ENCODE assay signal across 13 cellular contexts in the genomic region with DNA sequence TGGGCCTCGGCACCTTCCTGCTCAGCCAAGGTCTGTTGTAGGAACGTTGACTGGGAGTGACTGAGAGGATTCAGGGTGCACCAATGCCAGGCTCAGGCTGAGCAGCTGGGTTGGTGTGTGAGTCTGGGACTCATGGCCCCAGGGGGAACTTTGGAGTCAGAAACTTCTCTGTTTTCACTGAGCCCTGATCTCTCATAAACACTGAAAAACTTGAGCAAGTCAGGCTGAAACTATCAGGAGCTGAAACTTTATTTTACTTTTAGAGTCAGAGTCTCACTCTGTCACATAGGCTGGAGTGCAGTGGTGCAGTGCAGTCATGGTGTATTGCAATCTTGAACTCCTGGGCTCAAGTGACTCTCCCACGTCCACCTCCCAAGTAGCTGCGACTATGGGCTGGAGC. TPM values are rescaled to one million over a fixed set of nuclear protein-coding genes. Genes with fewer than 3 reads are reported as not detected.
DNase-seq lines count a peak whose midpoint lies in the region; ATAC-seq and TF ChIP-seq lines count a peak whose summit lies in the region.
"Had no signal": no experiment of that assay in that cellular context is flagged by ENCODE, and none has a peak within 500 bp of the region (broad histone marks: within the 10 kb centered on the region; RNA-seq: fewer than 3 reads in every experiment).

No MANE protein-coding gene starts in this region.

- no peak for TF ChIP-seq POLR2A in ovary (IDR thresholded peaks at IDR 0.05)

- H3K27ac ChIP-seq in subcutaneous abdominal adipose tissue (ENCODE audit: low read depth, low read length): peak overlapping the region; percentile 75
- H3K27ac ChIP-seq in ovary: no peak overlapping the region
- H3K27ac ChIP-seq: upper lobe of left lung had no signal

- no peaks in the 10 kb centered on the region for H3K9me3 Mint-ChIP-seq in activated naive CD4-positive, alpha-beta T cell treated with anti-CD3 and anti-CD28 coated beads, Interleukin-2, amount 50 U/mL, for 24 hours
- no peaks in the 10 kb centered on the region for H3K9me3 Mint-ChIP-seq in activated T-helper 1 cell treated with anti-CD3 and anti-CD28 coated beads, Interleukin-12 subunit alpha, Interleukin-12 subunit beta, Interleukin-2, Interleukin-4 antibody, amounts not matched to agents 30 ng/mL and 10 ng/mL and 1 ng/mL, durations not matched to agents 14 hours and 24 hours and 36 hours

- peak; percentile 63 for ATAC-seq in HG02678 (IDR thresholded peaks at IDR 0.05; ENCODE audit: unreplicated experiment)

- no peaks in the 10 kb centered on the region for H3K27me3 Mint-ChIP-seq in activated naive CD4-positive, alpha-beta T cell treated with anti-CD3 and anti-CD28 coated beads, Interleukin-2, amount 50 U/mL, for 24 hours
- no peaks in the 10 kb centered on the region for H3K27me3 Mint-ChIP-seq in activated T-helper 1 cell treated with anti-CD3 and anti-CD28 coated beads, Interleukin-12 subunit alpha, Interleukin-12 subunit beta, Interleukin-2, Interleukin-4 antibody, amounts not matched to agents 30 ng/mL and 10 ng/mL and 1 ng/mL, durations not matched to agents 14 hours and 24 hours and 36 hours (ENCODE audit: insufficient read depth)

- H3K36me3 ChIP-seq in subcutaneous abdominal adipose tissue (ENCODE audit: control insufficient read depth in 5 of 5, insufficient read depth in 5 of 5, low read length in 5 of 5): peaks cover 6 to 29% (median 8%) of the 10 kb centered on the region in 5 donors
- no peaks in the 10 kb centered on the region for H3K36me3 ChIP-seq in ovary

- H3K27ac Mint-ChIP-seq in activated naive CD4-positive, alpha-beta T cell treated with anti-CD3 and anti-CD28 coated beads, Interleukin-2, amount 50 U/mL, for 24 hours: peak overlapping the region; percentile 61
- H3K27ac Mint-ChIP-seq in activated T-helper 1 cell treated with anti-CD3 and anti-CD28 coated beads, Interleukin-12 subunit alpha, Interleukin-12 subunit beta, Interleukin-2, Interleukin-4 antibody, amounts not matched to agents 30 ng/mL and 10 ng/mL and 1 ng/mL, durations not matched to agents 14 hours and 24 hours and 36 hours: peak overlapping the region; percentile 75

- H3K4me1 Mint-ChIP-seq in activated naive CD4-positive, alpha-beta T cell treated with anti-CD3 and anti-CD28 coated beads, Interleukin-2, amount 50 U/mL, for 24 hours: peaks cover 61% of the 10 kb centered on the region
- peaks cover 63% of the 10 kb centered on the region for H3K4me1 Mint-ChIP-seq in activated T-helper 1 cell treated with anti-CD3 and anti-CD28 coated beads, Interleukin-12 subunit alpha, Interleukin-12 subunit beta, Interleukin-2, Interleukin-4 antibody, amounts not matched to agents 30 ng/mL and 10 ng/mL and 1 ng/mL, durations not matched to agents 14 hours and 24 hours and 36 hours (ENCODE audit: low read depth)

- H3K4me1 ChIP-seq in subcutaneous abdominal adipose tissue (ENCODE audit: control insufficient read depth in 5 of 5, insufficient read depth in 5 of 5, low read length in 5 of 5) (peaks cover 7 to 51% (median 43%) of the 10 kb centered on the region in 5 donors), ovary (ENCODE audit: insufficient read depth) (no peaks in the 10 kb centered on the region)

- H3K9me3 ChIP-seq in subcutaneous abdominal adipose tissue (ENCODE audit: control insufficient read depth in 5 of 5, low read length in 5 of 5) (peaks cover 0 to 4% (median 0%) of the 10 kb centered on the region in 5 donors), ovary (no peaks in the 10 kb centered on the region)
- H3K9me3 ChIP-seq: upper lobe of left lung had no signal

- TF ChIP-seq CTCF in ovary (IDR thresholded peaks at IDR 0.05): no peak

- no peaks in the 10 kb centered on the region for H3K27me3 ChIP-seq in subcutaneous abdominal adipose tissue (ENCODE audit: control insufficient read depth in 5 of 5, insufficient read depth in 4 of 5, low read length in 5 of 5)
- no peaks in the 10 kb centered on the region for H3K27me3 ChIP-seq in ovary
- H3K27me3 ChIP-seq: upper lobe of left lung had no signal

- no peak for TF ChIP-seq EP300 in ovary (IDR thresholded peaks at IDR 0.05)

- no peak overlapping the region for H3K9ac ChIP-seq in subcutaneous abdominal adipose tissue (ENCODE audit: low read length in 5 of 5)

- no peak overlapping the region for H3K4me3 Mint-ChIP-seq in activated naive CD4-positive, alpha-beta T cell treated with anti-CD3 and anti-CD28 coated beads, Interleukin-2, amount 50 U/mL, for 24 hours
- H3K4me3 Mint-ChIP-seq in activated T-helper 1 cell treated with anti-CD3 and anti-CD28 coated beads, Interleukin-12 subunit alpha, Interleukin-12 subunit beta, Interleukin-2, Interleukin-4 antibody, amounts not matched to agents 30 ng/mL and 10 ng/mL and 1 ng/mL, durations not matched to agents 14 hours and 24 hours and 36 hours: peak overlapping the region; percentile 47

- peaks cover 17% of the 10 kb centered on the region for H3K36me3 Mint-ChIP-seq in activated naive CD4-positive, alpha-beta T cell treated with anti-CD3 and anti-CD28 coated beads, Interleukin-2, amount 50 U/mL, for 24 hours
- H3K36me3 Mint-ChIP-seq in activated T-helper 1 cell treated with anti-CD3 and anti-CD28 coated beads, Interleukin-12 subunit alpha, Interleukin-12 subunit beta, Interleukin-2, Interleukin-4 antibody, amounts not matched to agents 30 ng/mL and 10 ng/mL and 1 ng/mL, durations not matched to agents 14 hours and 24 hours and 36 hours (ENCODE audit: low read depth): peaks cover 33% of the 10 kb centered on the region

- intact Hi-C loops in activated T-helper 1 cell treated with anti-CD3 and anti-CD28 coated beads, Interleukin-12 subunit alpha, Interleukin-12 subunit beta, Interleukin-2, Interleukin-4 antibody, amounts not matched to agents 30 ng/mL and 10 ng/mL and 1 ng/mL, durations not matched to agents 14 hours and 24 hours and 36 hours (cut with micrococcal nuclease): loop anchor here (5.0 to 10.0 kb wide), 4 partner anchors 909 to 1637 kb away; partner anchors contain the start of genes RPL14 and ZNF621
- intact Hi-C loops in ovary (cut with DNase I): loop anchor here in 1 of 4 donors (10.0 kb wide), 1 partner anchor 79 kb away; no protein-coding TSS in a partner anchor

- WGBS in ovary, 3 donors: 90 to 91% (median 91%) methylated on average over 4 of the region's 4 CpGs

- no peak overlapping the region for H3K4me3 ChIP-seq in subcutaneous abdominal adipose tissue (ENCODE audit: low read depth in 1 of 5, low read length in 5 of 5)
- no peak overlapping the region for H3K4me3 ChIP-seq in ovary
- H3K4me3 ChIP-seq: lung, upper lobe of left lung had no signal

- no peak for DNase-seq in activated naive CD4-positive, alpha-beta T cell (lab: John Stamatoyannopoulos, UW)
- DNase-seq in activated T-helper 1 cell treated with anti-CD3 and anti-CD28 coated beads, Interleukin-12 subunit alpha, Interleukin-12 subunit beta, Interleukin-2, Interleukin-4 antibody, amounts not matched to agents 30 ng/mL and 10 ng/mL and 1 ng/mL, durations not matched to agents 14 hours and 24 hours and 36 hours (ENCODE audit: low spot score): no peak
- DNase-seq in ovary (no peak), COLO829 (ENCODE audit: low spot score) (no peak), NCI-H524 (lab: John Stamatoyannopoulos, UW) (no peak)
- DNase-seq: activated gamma-delta T cell, NCI-H526, T-helper 2 cell, upper lobe of left lung had no signal

RNA-seq across cellular contexts. Expression of gene TRAK1, which starts 3.0 kb away (rescaled TPM):
- total RNA-seq in activated T-helper 1 cell treated with anti-CD3 and anti-CD28 coated beads, Interleukin-12 subunit alpha, Interleukin-12 subunit beta, Interleukin-2, Interleukin-4 antibody, amounts not matched to agents 30 ng/mL and 10 ng/mL and 1 ng/mL, durations not matched to agents 14 hours and 24 hours and 36 hours: 32.6 and 33.8 TPM in 2 replicates
- total RNA-seq in ovary: 10 to 100 TPM; 11.7 to 17.7 (median 14.9) TPM
- 10 to 100 TPM in 1 of 2 donors, 1 to 10 TPM in 1; 7.1 to 16.1 TPM for polyA plus RNA-seq in ovary
